13 cellular contexts compared by ENCODE assay signal in the genomic region with DNA sequence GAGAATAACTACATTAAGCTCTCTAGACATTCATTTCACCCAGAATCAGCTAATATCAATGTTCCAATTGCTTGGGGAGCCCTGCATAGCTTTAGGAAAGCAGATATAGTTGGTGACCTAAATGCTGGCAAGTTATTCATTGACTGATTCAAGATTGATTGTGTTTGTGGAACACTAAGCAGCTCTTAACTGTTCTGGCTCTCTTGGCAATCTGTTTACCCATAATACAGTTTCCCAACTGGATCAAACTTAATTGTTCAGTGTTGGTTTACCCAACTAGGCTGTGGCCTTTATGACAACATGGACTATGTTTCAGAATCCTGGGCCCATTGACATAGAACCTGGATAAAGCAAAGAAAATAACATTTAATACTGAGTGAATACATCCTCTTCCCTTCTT.
"Had no signal": no experiment of that assay in that cellular context is flagged by ENCODE, and none has a peak within 500 bp of the region (broad histone marks: within the 10 kb centered on the region; RNA-seq: fewer than 3 reads in every experiment).

No MANE protein-coding gene starts in this region.

- H3K27ac Mint-ChIP-seq: activated CD4-positive, alpha-beta memory T cell treated with anti-CD3 and anti-CD28 coated beads, Interleukin-2, amount 10 ng/mL, durations not matched to agents 7 days and 5 days; activated T-helper 2 cell treated with anti-CD3 and anti-CD28 coated beads, Interferon-gamma antibody, Interleukin-2, Interleukin-4, amounts not matched to agents 10 μg/mL and 5 μg/mL and 100 μg/mL, durations not matched to agents 14 hours and 24 hours and 36 hours; neural progenitor cell had no signal

- H3K4me1 ChIP-seq: esophagus muscularis mucosa, neural progenitor cell, tibial nerve had no signal

- ATAC-seq: right cardiac atrium had no signal

- H3K4me3 ChIP-seq: esophagus muscularis mucosa, neural progenitor cell, smooth muscle cell, tibial nerve had no signal

- H3K4me3 Mint-ChIP-seq: activated CD4-positive, alpha-beta memory T cell treated with anti-CD3 and anti-CD28 coated beads, Interleukin-2, amount 10 ng/mL, durations not matched to agents 7 days and 5 days; neural progenitor cell had no signal

- H3K27ac ChIP-seq: esophagus muscularis mucosa, neural progenitor cell, tibial nerve had no signal

- H3K9me3 Mint-ChIP-seq: activated CD4-positive, alpha-beta memory T cell treated with anti-CD3 and anti-CD28 coated beads, Interleukin-2, amount 10 ng/mL, durations not matched to agents 7 days and 5 days; activated T-helper 2 cell treated with anti-CD3 and anti-CD28 coated beads, Interferon-gamma antibody, Interleukin-2, Interleukin-4, amounts not matched to agents 10 μg/mL and 5 μg/mL and 100 μg/mL, durations not matched to agents 14 hours and 24 hours and 36 hours; neural progenitor cell had no signal

- DNase-seq: activated CD4-positive, alpha-beta memory T cell treated with anti-CD3 and anti-CD28 coated beads, Interleukin-2, amount 10 ng/mL, durations not matched to agents 7 days and 5 days; activated CD4-positive, alpha-beta T cell treated with anti-CD3 and anti-CD28 coated beads for 1 hour; activated CD8-positive, alpha-beta memory T cell treated with anti-CD3 and anti-CD28 coated beads, Interleukin-2, amount 50 U/mL, for 4 hours; activated naive CD4-positive, alpha-beta T cell treated with anti-CD3 and anti-CD28 coated beads, Interleukin-2, amount 50 U/mL, for 16 hours; cerebellar nuclear complex; dermis blood vessel endothelial cell; right cardiac atrium; SW 1271 had no signal

- H3K27me3 Mint-ChIP-seq: activated CD4-positive, alpha-beta memory T cell treated with anti-CD3 and anti-CD28 coated beads, Interleukin-2, amount 10 ng/mL, durations not matched to agents 7 days and 5 days had no signal

- H3K27me3 ChIP-seq: esophagus muscularis mucosa, neural progenitor cell, tibial nerve had no signal

- H3K4me1 Mint-ChIP-seq: neural progenitor cell had no signal

- H3K36me3 ChIP-seq: neural progenitor cell had no signal

- H3K9me3 ChIP-seq: esophagus muscularis mucosa, tibial nerve had no signal
